ENCODE assay signal across 16 cellular contexts in the genomic region with DNA sequence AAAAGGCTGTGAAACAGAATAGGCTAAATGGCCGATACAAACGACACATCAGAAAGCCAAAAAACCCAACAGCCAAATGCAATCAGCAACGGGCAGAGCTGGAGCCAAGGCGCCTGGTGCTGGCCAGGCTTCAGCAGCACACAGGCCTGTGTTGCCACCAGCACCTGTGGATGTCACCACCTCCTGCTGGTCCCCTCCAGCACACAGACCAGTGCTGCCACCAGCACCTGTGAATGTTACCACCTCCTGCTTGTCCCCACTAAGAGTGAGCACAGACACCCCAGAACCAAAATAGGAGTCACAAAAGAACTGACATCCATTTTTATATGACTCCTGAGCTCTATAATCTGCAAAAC. TPM values are rescaled to one million over a fixed set of nuclear protein-coding genes. Genes with fewer than 3 reads are reported as not detected.
DNase-seq lines count a peak whose midpoint lies in the region; ATAC-seq and TF ChIP-seq lines count a peak whose summit lies in the region.
"Had no signal": no experiment of that assay in that cellular context is flagged by ENCODE, and none has a peak within 500 bp of the region (broad histone marks: within the 10 kb centered on the region; RNA-seq: fewer than 3 reads in every experiment).

No MANE protein-coding gene starts in this region.

- H3K4me3 Mint-ChIP-seq in WTC11, result no peak overlapping the region
- H3K4me3 Mint-ChIP-seq: neural progenitor cell; stimulated activated memory B cell treated with anti-CD40 and anti-IgM and Interleukin-4, amounts not matched to agents 10 μg/mL and 1 μg/mL and 100 μg/mL, for 72 hours had no signal

- H3K36me3 Mint-ChIP-seq in WTC11, result no peaks in the 10 kb centered on the region
- H3K36me3 Mint-ChIP-seq: neural progenitor cell; stimulated activated memory B cell treated with anti-CD40 and anti-IgM and Interleukin-4, amounts not matched to agents 10 μg/mL and 1 μg/mL and 100 μg/mL, for 72 hours had no signal

- no peaks in the 10 kb centered on the region for H3K27me3 Mint-ChIP-seq in WTC11 (ENCODE audit: low read depth)
- H3K27me3 Mint-ChIP-seq: stimulated activated memory B cell treated with anti-CD40 and anti-IgM and Interleukin-4, amounts not matched to agents 10 μg/mL and 1 μg/mL and 100 μg/mL, for 72 hours had no signal

- H3K27ac ChIP-seq in esophagus squamous epithelium (peak overlapping the region; percentile 29 to 85 (median 82)), mesenchymal stem cell (ENCODE audit: low read length, poor library complexity, severe bottlenecking) (no peak overlapping the region), tibial artery (peak overlapping the region; percentile 82 to 89)
- H3K27ac ChIP-seq: neural progenitor cell, RWPE1 had no signal

- H2BK12ac ChIP-seq in mesenchymal stem cell (ENCODE audit: low read length in 2 of 2), result no peak overlapping the region

- H3K9me3 ChIP-seq in esophagus squamous epithelium, result no peaks in the 10 kb centered on the region
- no peaks in the 10 kb centered on the region for H3K9me3 ChIP-seq in mesenchymal stem cell (ENCODE audit: control insufficient read depth, low read length)
- no peaks in the 10 kb centered on the region for H3K9me3 ChIP-seq in tibial artery

- H3K23ac ChIP-seq in mesenchymal stem cell (ENCODE audit: low read length in 2 of 2), result no peak overlapping the region

- peaks cover 52% of the 10 kb centered on the region for H3K4me1 Mint-ChIP-seq in WTC11

- no peak overlapping the region for H3K4me3 ChIP-seq in esophagus squamous epithelium
- no peak overlapping the region for H3K4me3 ChIP-seq in mesenchymal stem cell (ENCODE audit: insufficient read depth in 1 of 2, low read depth in 1 of 2, low read length in 2 of 2)
- peak overlapping the region in 1 of 2 donors; percentile 12 for H3K4me3 ChIP-seq in tibial artery
- H3K4me3 ChIP-seq: K562, neural progenitor cell had no signal

- no peak overlapping the region for H3K14ac ChIP-seq in mesenchymal stem cell (ENCODE audit: low read length in 2 of 2)

- H2BK5ac ChIP-seq in mesenchymal stem cell (ENCODE audit: low read depth, low read length, poor library complexity, severe bottlenecking), result no peak overlapping the region

- H3K18ac ChIP-seq in mesenchymal stem cell (ENCODE audit: low read depth in 1 of 2, low read length in 2 of 2), result no peak overlapping the region

- no peak overlapping the region for H4K91ac ChIP-seq in mesenchymal stem cell (ENCODE audit: low read length)

- no peak overlapping the region for H3K4me2 ChIP-seq in mesenchymal stem cell (ENCODE audit: low read length, poor library complexity, severe bottlenecking)
- H3K4me2 ChIP-seq: neural progenitor cell had no signal

- no peaks in the 10 kb centered on the region for H3K36me3 ChIP-seq in esophagus squamous epithelium
- H3K36me3 ChIP-seq in mesenchymal stem cell (ENCODE audit: control insufficient read depth in 1 of 2, insufficient read depth in 2 of 2, low read depth in 1 of 2, low read length in 2 of 2), result no peaks in the 10 kb centered on the region
- H3K36me3 ChIP-seq in tibial artery, result no peaks in the 10 kb centered on the region
- H3K36me3 ChIP-seq: neural progenitor cell had no signal

- no peak overlapping the region for H2BK120ac ChIP-seq in mesenchymal stem cell (ENCODE audit: low read depth, low read length)

- peak overlapping the region; percentile 83; the same call in 1 of the 2 replicates for H3K27ac Mint-ChIP-seq in WTC11
- H3K27ac Mint-ChIP-seq: neural progenitor cell; stimulated activated memory B cell treated with anti-CD40 and anti-IgM and Interleukin-4, amounts not matched to agents 10 μg/mL and 1 μg/mL and 100 μg/mL, for 72 hours had no signal

- peak overlapping the region; percentile 78 for H2AK5ac ChIP-seq in mesenchymal stem cell (ENCODE audit: low read length, severe bottlenecking)

- H3K27me3 ChIP-seq in esophagus squamous epithelium, result no peaks in the 10 kb centered on the region
- H3K27me3 ChIP-seq in mesenchymal stem cell (ENCODE audit: control insufficient read depth in 1 of 2, insufficient read depth in 1 of 2, low read length in 2 of 2), result peaks cover 0 to 2% of the 10 kb centered on the region in 2 experiments
- H3K27me3 ChIP-seq in tibial artery, result no peaks in the 10 kb centered on the region
- H3K27me3 ChIP-seq: neural progenitor cell had no signal

- H3K9me3 Mint-ChIP-seq in WTC11, result no peaks in the 10 kb centered on the region
- H3K9me3 Mint-ChIP-seq: neural progenitor cell; stimulated activated memory B cell treated with anti-CD40 and anti-IgM and Interleukin-4, amounts not matched to agents 10 μg/mL and 1 μg/mL and 100 μg/mL, for 72 hours had no signal

- 58 to 71% methylated on average over 2 to 4 of the region's 4 CpGs for WGBS in esophagus squamous epithelium, 2 donors
- 69% methylated on average over 4 of the region's 4 CpGs for WGBS in mesenchymal stem cell

- H3K9ac ChIP-seq in mesenchymal stem cell (ENCODE audit: low read length), result no peak overlapping the region
- H3K9ac ChIP-seq: neural progenitor cell had no signal

- no peak for TF ChIP-seq POLR2A in esophagus squamous epithelium (IDR thresholded peaks at IDR 0.05)

- intact Hi-C loops in esophagus squamous epithelium (cut with DNase I) (no loop called here), tibial artery (cut with DNase I; ENCODE audit: low total_unique reads) (no loop called here)

- H3K4ac ChIP-seq in mesenchymal stem cell (ENCODE audit: low read depth in 1 of 2, low read length in 2 of 2), result no peak overlapping the region

- POLR2A ChIA-PET in WTC11 (lab: Charles Lee), result no interaction called here

- no peak overlapping the region for H2BK15ac ChIP-seq in mesenchymal stem cell (ENCODE audit: low read depth, poor library complexity, severe bottlenecking)

- H4K8ac ChIP-seq in mesenchymal stem cell (ENCODE audit: low read length), result no peak overlapping the region

- CTCF ChIA-PET in WTC11 (lab: Charles Lee), result interaction anchor here (0.6 to 1.4 kb wide), 2 partner anchors 15 to 42 kb away, joined by 3 to 4 read pairs; no protein-coding TSS in a partner anchor

- H2AFZ ChIP-seq in mesenchymal stem cell (ENCODE audit: low read depth, low read length), result no peak overlapping the region
- H2AFZ ChIP-seq: neural progenitor cell had no signal

- no peak for DNase-seq in WTC11 (ENCODE audit: low spot score)
- DNase-seq in esophagus squamous epithelium (lab: John Stamatoyannopoulos, UW), result no peak
- DNase-seq in mesenchymal stem cell, result no peak
- DNase-seq in tibial artery, result no peak
- no peak for DNase-seq in GM03348 (ENCODE audit: low spot score)
- DNase-seq in HUDEP-2 (lab: John Stamatoyannopoulos, UW; ENCODE audit: unreplicated experiment in 76 of 76), result no peak
- DNase-seq: activated CD8-positive, alpha-beta memory T cell treated with anti-CD3 and anti-CD28 coated beads for 24 hours; DMS 273 treated with DMSO at 0.1 percent for 48 hours; effector CD8-positive, alpha-beta T cell; mammary epithelial cell; NCI-H1105 had no signal

- no peaks in the 10 kb centered on the region for H3K79me1 ChIP-seq in mesenchymal stem cell (replicated peaks; ENCODE audit: low read length, poor library complexity, severe bottlenecking)

- H3K4me1 ChIP-seq in esophagus squamous epithelium (peaks cover 4 to 53% (median 6%) of the 10 kb centered on the region in 3 donors), mesenchymal stem cell (ENCODE audit: control insufficient read depth, insufficient read depth, low read depth, low read length) (peaks cover 12% of the 10 kb centered on the region), tibial artery (peaks cover 0 to 100% (median 85%) of the 10 kb centered on the region in 4 donors)
- H3K4me1 ChIP-seq: neural progenitor cell had no signal

- ATAC-seq in WTC11 (peak; percentile 56), HG03159 (IDR thresholded peaks at IDR 0.05; ENCODE audit: unreplicated experiment) (no peak)
- ATAC-seq: stimulated activated memory B cell treated with anti-CD40 and anti-IgM and Interleukin-4, amounts not matched to agents 10 μg/mL and 1 μg/mL and 100 μg/mL, for 72 hours had no signal

- TF ChIP-seq CTCF in WTC11 (IDR thresholded peaks at IDR 0.05) (no peak), esophagus squamous epithelium (IDR thresholded peaks at IDR 0.05) (no peak), tibial artery (IDR thresholded peaks at IDR 0.05) (no peak)

TF ChIP-seq in WTC11, 78 proteins besides CTCF, POLR2A, EP300 and RAD21 (continues in another document):
- TF ChIP-seq FOXJ3 (CRISPR knock-in tag; IDR thresholded peaks at IDR 0.05; ENCODE audit: borderline replicate concordance), result no peak
- no peak for TF ChIP-seq ZNF416 (CRISPR knock-in tag; IDR thresholded peaks at IDR 0.05)
- TF ChIP-seq GTF2I (CRISPR knock-in tag; conservative IDR thresholded peaks at IDR 0.05), result no peak
- TF ChIP-seq NFATC4 (CRISPR knock-in tag; IDR thresholded peaks at IDR 0.05), result no peak
- TF ChIP-seq, protein P1, sequence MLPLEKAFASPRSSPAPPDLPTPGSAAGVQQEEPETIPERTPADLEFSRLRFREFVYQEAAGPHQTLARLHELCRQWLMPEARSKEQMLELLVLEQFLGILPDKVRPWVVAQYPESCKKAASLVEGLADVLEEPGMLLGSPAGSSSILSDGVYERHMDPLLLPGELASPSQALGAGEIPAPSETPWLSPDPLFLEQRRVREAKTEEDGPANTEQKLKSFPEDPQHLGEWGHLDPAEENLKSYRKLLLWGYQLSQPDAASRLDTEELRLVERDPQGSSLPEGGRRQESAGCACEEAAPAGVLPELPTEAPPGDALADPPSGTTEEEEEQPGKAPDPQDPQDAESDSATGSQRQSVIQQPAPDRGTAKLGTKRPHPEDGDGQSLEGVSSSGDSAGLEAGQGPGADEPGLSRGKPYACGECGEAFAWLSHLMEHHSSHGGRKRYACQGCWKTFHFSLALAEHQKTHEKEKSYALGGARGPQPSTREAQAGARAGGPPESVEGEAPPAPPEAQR (CRISPR knock-in tag; IDR thresholded peaks at IDR 0.05), result no peak
- no peak for TF ChIP-seq RORB (CRISPR knock-in tag; IDR thresholded peaks at IDR 0.05)
- TF ChIP-seq FOXK1 (CRISPR knock-in tag; IDR thresholded peaks at IDR 0.05), result no peak
- TF ChIP-seq ZBTB43 (CRISPR knock-in tag; IDR thresholded peaks at IDR 0.05), result no peak

RNA-seq across cellular contexts. Expression of gene SORBS1, which starts 42.1 kb away (rescaled TPM):
- total RNA-seq in WTC11 (2021) (33.8 to 39.9 TPM (median 34.3 TPM) in 3 replicates), esophagus squamous epithelium (100 to 1,000 TPM in 1 of 4 donors, 10 to 100 TPM in 3; 23.3 to 359 (median 72.2) TPM)
- polyA plus RNA-seq in mesenchymal stem cell (2013, experiment 1 of 2), result 1.4 TPM
- polyA plus RNA-seq in mesenchymal stem cell (2013, experiment 2 of 2), result 1.2 TPM
